In genomic region chr22:47277511-47277910, GRCh38 we compare ENCODE assay signal across 16 cellular contexts.
DNase-seq lines count a peak whose midpoint lies in the region; TF ChIP-seq lines count a peak whose summit lies in the region.
"Had no signal": no experiment of that assay in that cellular context is flagged by ENCODE, and none has a peak within 500 bp of the region (broad histone marks: within the 10 kb centered on the region; RNA-seq: fewer than 3 reads in every experiment).

No MANE protein-coding gene starts in this region.

- TF ChIP-seq EP300 in suprapubic skin (IDR thresholded peaks at IDR 0.05) = no peak

- H3K27ac ChIP-seq in suprapubic skin = no peak overlapping the region
- H3K27ac ChIP-seq: 22Rv1; BLaER1 treated with 17β-estradiol and CSF1 and Interleukin-3, amounts not matched to agents 10 nM and 100 nM; GM23248 had no signal

- in situ Hi-C loops in G401 (cut with HindIII; ENCODE audit: low sequenced_read_pairs) = no loop called here

- no peak overlapping the region for H3K4me3 ChIP-seq in suprapubic skin
- H3K4me3 ChIP-seq: BLaER1 treated with 17β-estradiol and CSF1 and Interleukin-3, amounts not matched to agents 10 nM and 100 nM; GM23248 had no signal

- no peak for TF ChIP-seq POLR2A in suprapubic skin (IDR thresholded peaks at IDR 0.05)

- no peak for TF ChIP-seq CTCF in suprapubic skin (IDR thresholded peaks at IDR 0.05)

- peaks cover 2% of the 10 kb centered on the region for H3K4me1 ChIP-seq in suprapubic skin
- H3K4me1 ChIP-seq: BE2C; BLaER1 treated with 17β-estradiol and CSF1 and Interleukin-3, amounts not matched to agents 10 nM and 100 nM had no signal

- peak; percentile 17 for DNase-seq in activated effector memory CD4-positive, alpha-beta T cell treated with anti-CD3 and anti-CD28 coated beads, Interleukin-2, amount 50 U/mL, for 16 hours
- no peak for DNase-seq in activated effector memory CD4-positive, alpha-beta T cell treated with Interleukin-2 at 50 U/mL for 16 hours
- DNase-seq in Ammon's horn (ENCODE audit: low spot score) = peak; percentile 54
- peak; percentile 28 to 34 for DNase-seq in suprapubic skin (ENCODE audit: low spot score in 2 of 2)
- no peak for DNase-seq in G401 (ENCODE audit: low spot score)
- DNase-seq in SHP77 treated with DMSO at 0.1 percent for 48 hours (lab: John Stamatoyannopoulos, UW) = no peak
- DNase-seq: BE2C; Calu3; CD4-positive, alpha-beta memory T cell; COR-L47; DMS53; DMS79 treated with DMSO at 0.1 percent for 48 hours; GM23248; HCEC 1CT had no signal

- no peaks in the 10 kb centered on the region for H3K9me3 ChIP-seq in suprapubic skin
- H3K9me3 ChIP-seq: BE2C; BLaER1 treated with 17β-estradiol and CSF1 and Interleukin-3, amounts not matched to agents 10 nM and 100 nM had no signal

- no peaks in the 10 kb centered on the region for H3K36me3 ChIP-seq in suprapubic skin
- H3K36me3 ChIP-seq: BE2C; BLaER1 treated with 17β-estradiol and CSF1 and Interleukin-3, amounts not matched to agents 10 nM and 100 nM had no signal

- peaks cover 36% of the 10 kb centered on the region for H3K27me3 ChIP-seq in suprapubic skin
- H3K27me3 ChIP-seq: BE2C; BLaER1 treated with 17β-estradiol and CSF1 and Interleukin-3, amounts not matched to agents 10 nM and 100 nM had no signal

- WGBS in suprapubic skin = 80% methylated on average over 9 of the region's 9 CpGs

Comparison
In these comparisons a context has a peak if more than half of its experiments do, and no peak if none do; other contexts are left out.
1. DNase-seq: peak in activated effector memory CD4-positive, alpha-beta T cell treated with anti-CD3 and anti-CD28 coated beads, Interleukin-2, amount 50 U/mL, for 16 hours (single experiment), Ammon's horn (single experiment) and suprapubic skin (2 of 2); none in activated effector memory CD4-positive, alpha-beta T cell treated with Interleukin-2 at 50 U/mL for 16 hours (single experiment), G401 (single experiment) and SHP77 treated with DMSO at 0.1 percent for 48 hours (single experiment).